Comparison of ENCODE assay signal across 18 cellular contexts in genomic region chr6:111754423-111754822, GRCh38.
A peak's percentile ranks its signal among the peaks of the same experiment; 100 is the strongest.
DNase-seq lines count a peak whose midpoint lies in the region; ATAC-seq, FAIRE-seq and TF ChIP-seq lines count a peak whose summit lies in the region.
"Had no signal": no experiment of that assay in that cellular context is flagged by ENCODE, and none has a peak within 500 bp of the region (broad histone marks: within the 10 kb centered on the region; RNA-seq: fewer than 3 reads in every experiment).

No MANE protein-coding gene starts in this region.

- CTCF ChIA-PET in activated CD4-positive, alpha-beta T cell treated with anti-CD3 and anti-CD28 coated beads, Interleukin-2, amount 10 ng/mL, durations not matched to agents 7 days and 5 days (lab: Charles Lee), result interaction anchor here (1.3 to 3.0 kb wide), 2 partner anchors 9 to 10 kb away, joined by 3 to 23 read pairs; no protein-coding TSS in a partner anchor
- CTCF ChIA-PET in activated CD4-positive, alpha-beta memory T cell treated with anti-CD3 and anti-CD28 coated beads for 36 hours (lab: Charles Lee), result interaction anchor here (1.6 kb wide), 1 partner anchor 9 kb away, joined by 5 read pairs; no protein-coding TSS in a partner anchor
- CTCF ChIA-PET in endothelial cell of umbilical vein (lab: Charles Lee), result interaction anchor here (1.0 to 3.3 kb wide), 5 partner anchors 16 to 289 kb away, joined by 3 to 9 read pairs (median 3); partner anchors contain the start of gene FYN

- no peaks in the 10 kb centered on the region for H3K9me3 ChIP-seq in endothelial cell of umbilical vein (replicated peaks; ENCODE audit: control insufficient read depth, insufficient read depth, low read length)
- no peaks in the 10 kb centered on the region for H3K9me3 ChIP-seq in spleen
- H3K9me3 ChIP-seq: A549, sigmoid colon had no signal

- H3K4me3 ChIP-seq in endothelial cell of umbilical vein (replicated peaks in 1 of 3; ENCODE audit: insufficient read depth in 1 of 3, low read depth in 1 of 3, low read length in 3 of 3) (no peak overlapping the region), spleen (peak overlapping the region in 2 of 8 donors; percentile 4 to 68)
- H3K4me3 ChIP-seq: A549, sigmoid colon had no signal

- peak; percentile 81 for FAIRE-seq in endothelial cell of umbilical vein (lab: Jason Lieb, UNC)
- FAIRE-seq: A549, D721Med had no signal

- H3K9me1 ChIP-seq in endothelial cell of umbilical vein (replicated peaks; ENCODE audit: control insufficient read depth, extremely low read depth, insufficient read depth, low read length), result no peaks in the 10 kb centered on the region

- H2AFZ ChIP-seq in endothelial cell of umbilical vein (ENCODE audit: low read depth, low read length), result no peak overlapping the region

- intact Hi-C loops in activated CD4-positive, alpha-beta memory T cell treated with anti-CD3 and anti-CD28 coated beads for 36 hours (cut with micrococcal nuclease), result no loop called here
- intact Hi-C loops in endothelial cell of umbilical vein (cut with micrococcal nuclease), result loop anchor here (2.0 kb wide), 2 partner anchors 48 to 118 kb away; partner anchors contain the start of gene FYN
- intact Hi-C loops in spleen (cut with DNase I; ENCODE audit: low total_unique reads), result no loop called here

- H3K79me2 ChIP-seq in endothelial cell of umbilical vein (ENCODE audit: control insufficient read depth, insufficient read depth, low read length), result peaks cover 8% of the 10 kb centered on the region

- no TSS peak for BruUV-seq in endothelial cell of umbilical vein (replicated peaks; lab: Mats Ljungman, UMichigan)

- H3K9ac ChIP-seq in endothelial cell of umbilical vein (replicated peaks; ENCODE audit: extremely low read depth, insufficient read depth, low read length), result peak overlapping the region; percentile 64

- H3K4me2 ChIP-seq in endothelial cell of umbilical vein (ENCODE audit: insufficient read depth, low read length), result peak overlapping the region; percentile 68
- H3K4me2 ChIP-seq: A549 had no signal

- H3K27me3 Mint-ChIP-seq in activated CD4-positive, alpha-beta T cell treated with anti-CD3 and anti-CD28 coated beads, Interleukin-2, amount 10 ng/mL, durations not matched to agents 7 days and 5 days, result no peaks in the 10 kb centered on the region
- no peaks in the 10 kb centered on the region for H3K27me3 Mint-ChIP-seq in activated CD4-positive, alpha-beta memory T cell treated with anti-CD3 and anti-CD28 coated beads for 36 hours
- no peaks in the 10 kb centered on the region for H3K27me3 Mint-ChIP-seq in progenitor cell of endocrine pancreas
- H3K27me3 Mint-ChIP-seq: naive B cell had no signal

- H3K27ac Mint-ChIP-seq in activated CD4-positive, alpha-beta T cell treated with anti-CD3 and anti-CD28 coated beads, Interleukin-2, amount 10 ng/mL, durations not matched to agents 7 days and 5 days, result peak overlapping the region; percentile 65
- peak overlapping the region; percentile 95 for H3K27ac Mint-ChIP-seq in activated CD4-positive, alpha-beta memory T cell treated with anti-CD3 and anti-CD28 coated beads for 36 hours
- no peak overlapping the region for H3K27ac Mint-ChIP-seq in progenitor cell of endocrine pancreas

- TF ChIP-seq POLR2A in endothelial cell of umbilical vein (IDR thresholded peaks at IDR 0.05; ENCODE audit: low read depth, low read length), result no peak
- TF ChIP-seq POLR2A in spleen (IDR thresholded peaks at IDR 0.05), result no peak

- H3K27me3 ChIP-seq in endothelial cell of umbilical vein (ENCODE audit: control insufficient read depth in 2 of 2, insufficient read depth in 2 of 2, low read length in 2 of 2), result no peaks in the 10 kb centered on the region
- no peaks in the 10 kb centered on the region for H3K27me3 ChIP-seq in spleen (replicated peaks in 1 of 7)
- H3K27me3 ChIP-seq: sigmoid colon had no signal

- peaks cover 90% of the 10 kb centered on the region for H3K4me1 ChIP-seq in endothelial cell of umbilical vein (ENCODE audit: control insufficient read depth, extremely low read depth, insufficient read depth, low read length)
- H3K4me1 ChIP-seq in spleen, result peaks cover 16 to 88% (median 52%) of the 10 kb centered on the region in 6 donors
- H3K4me1 ChIP-seq: A549 had no signal

- no peaks in the 10 kb centered on the region for H4K20me1 ChIP-seq in endothelial cell of umbilical vein (replicated peaks; ENCODE audit: control insufficient read depth, extremely low read depth, insufficient read depth, low read length)

- POLR2A ChIA-PET in activated CD4-positive, alpha-beta T cell treated with anti-CD3 and anti-CD28 coated beads, Interleukin-2, amount 10 ng/mL, durations not matched to agents 7 days and 5 days (lab: Charles Lee), result no interaction called here
- POLR2A ChIA-PET in activated CD4-positive, alpha-beta memory T cell treated with anti-CD3 and anti-CD28 coated beads for 36 hours (lab: Charles Lee), result interaction anchor here (1.6 to 3.2 kb wide), 2 partner anchors 9 to 114 kb away, joined by 4 to 17 read pairs; no protein-coding TSS in a partner anchor
- POLR2A ChIA-PET in endothelial cell of umbilical vein (lab: Charles Lee), result no interaction called here

- 66 to 80% (median 73%) methylated on average over 4 of the region's 4 CpGs for WGBS in spleen, 5 donors

- H3K36me3 ChIP-seq in endothelial cell of umbilical vein (ENCODE audit: control insufficient read depth in 2 of 2, extremely low read depth in 1 of 2, insufficient read depth in 2 of 2, low read length in 2 of 2) (no peaks in the 10 kb centered on the region), spleen (peaks cover 0 to 5% (median 0%) of the 10 kb centered on the region in 6 donors)
- H3K36me3 ChIP-seq: sigmoid colon had no signal

- no peak for TF ChIP-seq CTCF in endothelial cell of umbilical vein (IDR thresholded peaks at IDR 0.05; ENCODE audit: extremely low read depth in 1 of 2, insufficient read depth in 1 of 2, low read depth in 1 of 2, low read length in 2 of 2)
- no peak for TF ChIP-seq CTCF in spleen (IDR thresholded peaks at IDR 0.05 in 8 of 11, conservative IDR thresholded peaks at IDR 0.05 in 3 of 11)
- no peak for TF ChIP-seq CTCF in progenitor cell of endocrine pancreas (IDR thresholded peaks at IDR 0.05; ENCODE audit: unreplicated experiment)

- peaks cover 64% of the 10 kb centered on the region for H3K36me3 Mint-ChIP-seq in activated CD4-positive, alpha-beta T cell treated with anti-CD3 and anti-CD28 coated beads, Interleukin-2, amount 10 ng/mL, durations not matched to agents 7 days and 5 days (ENCODE audit: low read depth)
- peaks cover 73% of the 10 kb centered on the region for H3K36me3 Mint-ChIP-seq in activated CD4-positive, alpha-beta memory T cell treated with anti-CD3 and anti-CD28 coated beads for 36 hours
- peaks cover 6% of the 10 kb centered on the region for H3K36me3 Mint-ChIP-seq in progenitor cell of endocrine pancreas (ENCODE audit: insufficient read depth)

- no peak for DNase-seq in activated CD4-positive, alpha-beta T cell treated with anti-CD3 and anti-CD28 coated beads, Interleukin-2, amount 10 ng/mL, durations not matched to agents 7 days and 5 days
- DNase-seq in activated CD4-positive, alpha-beta T cell treated with anti-CD3 and anti-CD28 coated beads for 48 hours, result no peak
- DNase-seq in activated CD4-positive, alpha-beta memory T cell treated with anti-CD3 and anti-CD28 coated beads for 36 hours, result no peak
- peak; percentile 93 for DNase-seq in endothelial cell of umbilical vein (ENCODE audit: low read depth, low spot score)
- DNase-seq in spleen, result no peak
- no peak for DNase-seq in progenitor cell of endocrine pancreas (ENCODE audit: low spot score, unreplicated experiment)
- DNase-seq: activated effector memory CD4-positive, alpha-beta T cell treated with anti-CD3 and anti-CD28 coated beads, Interleukin-2, amount 50 U/mL, for 16 hours; glutamatergic neuron; GOT3; naive B cell; NCI-H146; NCI-H510A treated with DMSO at 0.1 percent for 48 hours; sigmoid colon had no signal

- ATAC-seq in HG02798 (IDR thresholded peaks at IDR 0.05; ENCODE audit: poor library complexity, unreplicated experiment) (no peak), GM18520 (IDR thresholded peaks at IDR 0.05; ENCODE audit: unreplicated experiment) (no peak)
- ATAC-seq: A549 had no signal

- peaks cover 91% of the 10 kb centered on the region for H3K4me1 Mint-ChIP-seq in activated CD4-positive, alpha-beta T cell treated with anti-CD3 and anti-CD28 coated beads, Interleukin-2, amount 10 ng/mL, durations not matched to agents 7 days and 5 days
- peaks cover 84% of the 10 kb centered on the region for H3K4me1 Mint-ChIP-seq in activated CD4-positive, alpha-beta memory T cell treated with anti-CD3 and anti-CD28 coated beads for 36 hours (ENCODE audit: low read depth)
- no peaks in the 10 kb centered on the region for H3K4me1 Mint-ChIP-seq in progenitor cell of endocrine pancreas (ENCODE audit: low read depth)

- H3K9me3 Mint-ChIP-seq in activated CD4-positive, alpha-beta T cell treated with anti-CD3 and anti-CD28 coated beads, Interleukin-2, amount 10 ng/mL, durations not matched to agents 7 days and 5 days, result peaks cover 12% of the 10 kb centered on the region
- H3K9me3 Mint-ChIP-seq in activated CD4-positive, alpha-beta memory T cell treated with anti-CD3 and anti-CD28 coated beads for 36 hours, result no peaks in the 10 kb centered on the region
- H3K9me3 Mint-ChIP-seq in progenitor cell of endocrine pancreas (ENCODE audit: low read depth), result no peaks in the 10 kb centered on the region

- dilution Hi-C loops in endothelial cell of umbilical vein (cut with MboI; ENCODE audit: extremely low pct_ligation_motif_present, low sequenced_read_pairs), result no loop called here

- no peak overlapping the region for H3K4me3 Mint-ChIP-seq in activated CD4-positive, alpha-beta T cell treated with anti-CD3 and anti-CD28 coated beads, Interleukin-2, amount 10 ng/mL, durations not matched to agents 7 days and 5 days
- peak overlapping the region; percentile 60 for H3K4me3 Mint-ChIP-seq in activated CD4-positive, alpha-beta memory T cell treated with anti-CD3 and anti-CD28 coated beads for 36 hours
- H3K4me3 Mint-ChIP-seq in progenitor cell of endocrine pancreas (ENCODE audit: low read depth), result no peak overlapping the region
- H3K4me3 Mint-ChIP-seq: naive B cell had no signal

- H3K27ac ChIP-seq in endothelial cell of umbilical vein (ENCODE audit: insufficient read depth, low read depth, low read length) (peak overlapping the region; percentile 87), spleen (peak overlapping the region; percentile 30 to 92 (median 82))
- H3K27ac ChIP-seq: A549, HL-60 had no signal

TF ChIP-seq in endothelial cell of umbilical vein, 7 proteins besides CTCF, POLR2A, EP300 and RAD21 (continues in another document):
- TF ChIP-seq MAX (IDR thresholded peaks at IDR 0.05; ENCODE audit: insufficient read depth, insufficient read length) (no peak), POLR2AphosphoS5 (IDR thresholded peaks at IDR 0.05; ENCODE audit: insufficient read depth, low read depth, low read length) (peak; percentile 76), EZH2 (IDR thresholded peaks at IDR 0.05; ENCODE audit: borderline replicate concordance, low read depth, low read length, severe bottlenecking) (no peak), JUN (IDR thresholded peaks at IDR 0.05; ENCODE audit: borderline replicate concordance, insufficient read depth, insufficient read length, low read depth) (peak; percentile 54), FOS (IDR thresholded peaks at IDR 0.05; ENCODE audit: borderline replicate concordance, insufficient read depth, low read length) (peak; percentile 29)
